Comparison of ENCODE assay signal across 8 cellular contexts in genomic region chr20:787827-788226, GRCh38. TPM values are rescaled to one million over a fixed set of nuclear protein-coding genes. Genes with fewer than 3 reads are reported as not detected.
"Had no signal": no experiment of that assay in that cellular context is flagged by ENCODE, and none has a peak within 500 bp of the region (broad histone marks: within the 10 kb centered on the region; RNA-seq: fewer than 3 reads in every experiment).

No MANE protein-coding gene starts in this region.

- ATAC-seq: GM23338, HepG2 had no signal

- FAIRE-seq: H1, H54, HepG2 had no signal

- DNase-seq: H9, HCEC 1CT, KBM-7 had no signal

- H3K4me3 ChIP-seq: GM23338 had no signal

RNA-seq across cellular contexts. Expression of gene SLC52A3, which starts 19.5 kb away (rescaled TPM):
- total RNA-seq: HepG2 had no signal
- polyA plus RNA-seq: IgD-negative memory B cell had no signal
